Comparison of ENCODE assay signal across 32 cellular contexts in the genomic region with DNA sequence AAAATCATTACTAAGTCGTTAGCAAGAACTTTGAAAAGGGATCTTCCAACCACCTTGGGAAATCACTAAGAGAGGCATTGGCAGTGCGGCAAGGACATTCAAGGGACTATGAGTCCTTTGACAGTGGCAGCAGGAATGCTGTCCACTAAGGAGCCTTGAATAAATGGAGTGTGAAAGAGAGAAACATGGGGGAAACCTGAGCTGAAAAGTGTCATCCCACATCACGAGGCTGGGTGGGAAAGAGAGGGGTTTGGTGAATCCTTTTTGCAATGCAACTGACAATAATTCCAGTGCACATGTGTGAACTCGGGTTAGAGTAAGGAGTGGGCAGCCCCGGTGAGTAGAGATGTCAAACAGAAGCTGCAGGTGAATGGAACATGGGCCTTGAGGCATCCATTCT.
"Had no signal": no experiment of that assay in that cellular context is flagged by ENCODE, and none has a peak within 500 bp of the region (broad histone marks: within the 10 kb centered on the region; RNA-seq: fewer than 3 reads in every experiment).

No MANE protein-coding gene starts in this region.

- H3K27me3 ChIP-seq: ascending aorta, breast epithelium, cardiac muscle cell, colonic mucosa had no signal

- H3K27ac ChIP-seq: ascending aorta, breast epithelium, cardiac muscle cell, colonic mucosa, WERI-Rb-1 had no signal

- H3K4me3 ChIP-seq: ascending aorta, breast epithelium, cardiac muscle cell, colonic mucosa had no signal

- H3K27me3 Mint-ChIP-seq: activated CD8-positive, alpha-beta T cell treated with anti-CD3 and anti-CD28 coated beads for 36 hours; activated naive CD4-positive, alpha-beta T cell treated with anti-CD3 and anti-CD28 coated beads, Interleukin-2, amount 50 U/mL, for 24 hours had no signal

- H3K36me3 Mint-ChIP-seq: activated CD8-positive, alpha-beta memory T cell treated with anti-CD3 and anti-CD28 coated beads, Interleukin-2, amount 10 ng/mL, durations not matched to agents 7 days and 5 days; activated naive CD4-positive, alpha-beta T cell treated with anti-CD3 and anti-CD28 coated beads, Interleukin-2, amount 50 U/mL, for 24 hours; activated naive CD8-positive, alpha-beta T cell treated with anti-CD3 and anti-CD28 coated beads, Interleukin-2, amount 10 ng/mL, durations not matched to agents 7 days and 5 days; brain had no signal

- H3K4me3 Mint-ChIP-seq: activated CD8-positive, alpha-beta memory T cell treated with anti-CD3 and anti-CD28 coated beads, Interleukin-2, amount 10 ng/mL, durations not matched to agents 7 days and 5 days; activated CD8-positive, alpha-beta T cell treated with anti-CD3 and anti-CD28 coated beads for 36 hours; activated naive CD4-positive, alpha-beta T cell treated with anti-CD3 and anti-CD28 coated beads for 36 hours; activated naive CD4-positive, alpha-beta T cell treated with anti-CD3 and anti-CD28 coated beads, Interleukin-2, amount 50 U/mL, for 24 hours; activated naive CD8-positive, alpha-beta T cell treated with anti-CD3 and anti-CD28 coated beads, Interleukin-2, amount 10 ng/mL, durations not matched to agents 7 days and 5 days; activated T-helper 1 cell treated with anti-CD3 and anti-CD28 coated beads, Interleukin-12 subunit alpha, Interleukin-12 subunit beta, Interleukin-2, Interleukin-4 antibody, amounts not matched to agents 30 ng/mL and 10 ng/mL and 1 ng/mL, durations not matched to agents 14 hours and 24 hours and 36 hours; brain; T-helper 17 cell; T-helper 2 cell treated with Interferon-gamma antibody and Interleukin-4, amounts not matched to agents 5 μg/mL and 100 μg/mL, for 36 hours had no signal

- H3K4me1 ChIP-seq: ascending aorta, breast epithelium, colonic mucosa had no signal

- H3K9me3 Mint-ChIP-seq: activated CD8-positive, alpha-beta T cell treated with anti-CD3 and anti-CD28 coated beads for 36 hours; activated naive CD4-positive, alpha-beta T cell treated with anti-CD3 and anti-CD28 coated beads for 36 hours; activated naive CD4-positive, alpha-beta T cell treated with anti-CD3 and anti-CD28 coated beads, Interleukin-2, amount 50 U/mL, for 24 hours; activated naive CD8-positive, alpha-beta T cell treated with anti-CD3 and anti-CD28 coated beads, Interleukin-2, amount 10 ng/mL, durations not matched to agents 7 days and 5 days; activated T-helper 1 cell treated with anti-CD3 and anti-CD28 coated beads, Interleukin-12 subunit alpha, Interleukin-12 subunit beta, Interleukin-2, Interleukin-4 antibody, amounts not matched to agents 30 ng/mL and 10 ng/mL and 1 ng/mL, durations not matched to agents 14 hours and 24 hours and 36 hours; activated T-helper 2 cell treated with anti-CD3 and anti-CD28 coated beads, Interferon-gamma antibody, Interleukin-2, Interleukin-4, amounts not matched to agents 10 μg/mL and 5 μg/mL and 100 μg/mL, durations not matched to agents 14 hours and 24 hours and 36 hours; T-helper 2 cell treated with Interferon-gamma antibody and Interleukin-4, amounts not matched to agents 5 μg/mL and 100 μg/mL, for 36 hours had no signal

- ATAC-seq: activated CD8-positive, alpha-beta memory T cell treated with anti-CD3 and anti-CD28 coated beads, Interleukin-2, amount 10 ng/mL, durations not matched to agents 7 days and 5 days; activated CD8-positive, alpha-beta T cell treated with anti-CD3 and anti-CD28 coated beads for 36 hours; esophagus mucosa; T-helper 17 cell had no signal

- H3K9me3 ChIP-seq: ascending aorta, breast epithelium, colonic mucosa had no signal

- DNase-seq: activated CD4-positive, alpha-beta T cell treated with anti-CD3 and anti-CD28 coated beads for 1 hour; activated CD4-positive, alpha-beta T cell treated with anti-CD3 and anti-CD28 coated beads for 48 hours; activated CD4-positive, alpha-beta T cell treated with anti-CD3 and anti-CD28 coated beads, Interleukin-2, amount 50 U/mL, for 1 hour; activated CD4-positive, alpha-beta T cell treated with anti-CD3 and anti-CD28 coated beads, Interleukin-2, amount 50 U/mL, for 48 hours; activated CD4-positive, CD25-positive, alpha-beta regulatory T cell; activated CD8-positive, alpha-beta memory T cell treated with anti-CD3 and anti-CD28 coated beads, Interleukin-2, amount 10 ng/mL, durations not matched to agents 7 days and 5 days; activated CD8-positive, alpha-beta memory T cell treated with anti-CD3 and anti-CD28 coated beads, Interleukin-2, amount 50 U/mL, for 4 hours; activated CD8-positive, alpha-beta T cell treated with anti-CD3 and anti-CD28 coated beads for 36 hours; activated effector memory CD4-positive, alpha-beta T cell treated with anti-CD3 and anti-CD28 coated beads, Interleukin-2, amount 50 U/mL, for 16 hours; activated naive CD4-positive, alpha-beta T cell treated with anti-CD3 and anti-CD28 coated beads for 36 hours; activated naive CD8-positive, alpha-beta T cell treated with anti-CD3 and anti-CD28 coated beads, Interleukin-2, amount 10 ng/mL, durations not matched to agents 7 days and 5 days; activated T-cell treated with anti-CD3 and anti-CD28 coated beads, Interleukin-2, amount 50 U/mL, for 1 hour; activated T-cell treated with anti-CD3 and anti-CD28 coated beads, Interleukin-2, amount 50 U/mL, for 48 hours; central memory CD4-positive, alpha-beta T cell; cerebellar nuclear complex; colonic mucosa; effector CD8-positive, alpha-beta T cell; foreskin fibroblast; head of caudate nucleus; T-helper 1 cell; T-helper 17 cell; T1000; WERI-Rb-1 had no signal

- H3K27ac Mint-ChIP-seq: activated CD8-positive, alpha-beta memory T cell treated with anti-CD3 and anti-CD28 coated beads, Interleukin-2, amount 10 ng/mL, durations not matched to agents 7 days and 5 days; activated CD8-positive, alpha-beta T cell treated with anti-CD3 and anti-CD28 coated beads for 36 hours; activated naive CD4-positive, alpha-beta T cell treated with anti-CD3 and anti-CD28 coated beads for 36 hours; activated naive CD4-positive, alpha-beta T cell treated with anti-CD3 and anti-CD28 coated beads, Interleukin-2, amount 50 U/mL, for 24 hours; activated naive CD8-positive, alpha-beta T cell treated with anti-CD3 and anti-CD28 coated beads, Interleukin-2, amount 10 ng/mL, durations not matched to agents 7 days and 5 days; activated T-helper 1 cell treated with anti-CD3 and anti-CD28 coated beads, Interleukin-12 subunit alpha, Interleukin-12 subunit beta, Interleukin-2, Interleukin-4 antibody, amounts not matched to agents 30 ng/mL and 10 ng/mL and 1 ng/mL, durations not matched to agents 14 hours and 24 hours and 36 hours; activated T-helper 2 cell treated with anti-CD3 and anti-CD28 coated beads, Interferon-gamma antibody, Interleukin-2, Interleukin-4, amounts not matched to agents 10 μg/mL and 5 μg/mL and 100 μg/mL, durations not matched to agents 14 hours and 24 hours and 36 hours; brain; T-helper 17 cell; T-helper 2 cell treated with Interferon-gamma antibody and Interleukin-4, amounts not matched to agents 5 μg/mL and 100 μg/mL, for 36 hours had no signal

- H3K36me3 ChIP-seq: ascending aorta, breast epithelium, cardiac muscle cell, colonic mucosa, WERI-Rb-1 had no signal
